8 cellular contexts compared by ENCODE assay signal in genomic region chr4:86935833-86936721, GRCh38. TPM values are rescaled to one million over a fixed set of nuclear protein-coding genes. Genes with fewer than 3 reads are reported as not detected.
DNase-seq lines count a peak whose midpoint lies in the region; ATAC-seq and TF ChIP-seq lines count a peak whose summit lies in the region.

No MANE protein-coding gene starts in this region.

- CTCF ChIA-PET in CD4-positive, alpha-beta memory T cell (lab: Charles Lee; ENCODE audit: partially characterized antibody): interaction anchor here (0.7 to 8.3 kb wide), 12 partner anchors 9 to 174 kb away, joined by 3 to 118 read pairs (median 8); no protein-coding TSS in a partner anchor

- WGBS in heart right ventricle, 2 donors: 8% methylated on average over 36 of the region's 36 CpGs

- ATAC-seq in GM19452 (IDR thresholded peaks at IDR 0.05; ENCODE audit: unreplicated experiment) (peak; percentile 26), HG03565 (IDR thresholded peaks at IDR 0.05; ENCODE audit: unreplicated experiment) (peak; percentile 18), heart right ventricle (peak; percentile 6 to 64 (median 49))

- H3K9me3 ChIP-seq in CD4-positive, alpha-beta memory T cell (ENCODE audit: control insufficient read depth in 1 of 2, low read length in 2 of 2): no peaks in the 10 kb centered on the region
- H3K9me3 ChIP-seq in SK-N-MC (ENCODE audit: low read depth, low read length) (no peaks in the 10 kb centered on the region), heart right ventricle (no peaks in the 10 kb centered on the region), vagina (no peaks in the 10 kb centered on the region)

- peak in 1 of 9 donors; percentile 9 for TF ChIP-seq CTCF in heart right ventricle (IDR thresholded peaks at IDR 0.05)
- TF ChIP-seq CTCF in vagina (IDR thresholded peaks at IDR 0.05): peak in 1 of 3 experiments; percentile 28

- no peaks in the 10 kb centered on the region for H3K27me3 Mint-ChIP-seq in CD4-positive, alpha-beta memory T cell
- H3K27me3 Mint-ChIP-seq in activated naive CD4-positive, alpha-beta T cell treated with anti-CD3 and anti-CD28 coated beads, Interleukin-2, amount 50 U/mL, for 24 hours: no peaks in the 10 kb centered on the region

- peak; percentile 75 to 90 (median 78) for DNase-seq in CD4-positive, alpha-beta memory T cell
- no peak for DNase-seq in SK-N-MC (ENCODE audit: low read depth, low spot score)
- DNase-seq in heart right ventricle: peak; percentile 31 to 55
- peak; percentile 50 for DNase-seq in putamen (ENCODE audit: low spot score)
- peak in 1 of 2 donors; percentile 94 for DNase-seq in vagina (ENCODE audit: extremely low spot score in 2 of 2)

- peak overlapping the region; percentile 94 to 98 (median 97) for H3K27ac Mint-ChIP-seq in CD4-positive, alpha-beta memory T cell
- H3K27ac Mint-ChIP-seq in activated naive CD4-positive, alpha-beta T cell treated with anti-CD3 and anti-CD28 coated beads, Interleukin-2, amount 50 U/mL, for 24 hours: peak overlapping the region; percentile 83

- H3K4me1 ChIP-seq in CD4-positive, alpha-beta memory T cell (ENCODE audit: insufficient read depth, low read length): peaks cover 59% of the 10 kb centered on the region
- H3K4me1 ChIP-seq in heart right ventricle: peaks cover 0 to 63% (median 41%) of the 10 kb centered on the region in 9 donors
- H3K4me1 ChIP-seq in vagina: peaks cover 54% of the 10 kb centered on the region

- H3K4me1 Mint-ChIP-seq in CD4-positive, alpha-beta memory T cell: peaks cover 42 to 69% (median 53%) of the 10 kb centered on the region in 4 donors
- peaks cover 61% of the 10 kb centered on the region for H3K4me1 Mint-ChIP-seq in activated naive CD4-positive, alpha-beta T cell treated with anti-CD3 and anti-CD28 coated beads, Interleukin-2, amount 50 U/mL, for 24 hours

- H3K27ac ChIP-seq in CD4-positive, alpha-beta memory T cell (ENCODE audit: low read depth, low read length): peak overlapping the region; percentile 84
- H3K27ac ChIP-seq in SK-N-MC (peak overlapping the region; percentile 40; the same call in 1 of the 2 replicates), heart right ventricle (peak overlapping the region; percentile 94 to 100 (median 98)), vagina (peak overlapping the region; percentile 99)

- peaks cover 0 to 10% of the 10 kb centered on the region in 2 donors for H3K36me3 Mint-ChIP-seq in CD4-positive, alpha-beta memory T cell
- no peaks in the 10 kb centered on the region for H3K36me3 Mint-ChIP-seq in activated naive CD4-positive, alpha-beta T cell treated with anti-CD3 and anti-CD28 coated beads, Interleukin-2, amount 50 U/mL, for 24 hours

- TF ChIP-seq POLR2A in vagina (IDR thresholded peaks at IDR 0.05): peak in 1 of 2 donors; percentile 27

- H3K4me3 Mint-ChIP-seq in CD4-positive, alpha-beta memory T cell: peak overlapping the region; percentile 86 to 97 (median 94)
- H3K4me3 Mint-ChIP-seq in activated naive CD4-positive, alpha-beta T cell treated with anti-CD3 and anti-CD28 coated beads, Interleukin-2, amount 50 U/mL, for 24 hours: peak overlapping the region; percentile 83

- peak overlapping the region; percentile 82 for H3K9ac ChIP-seq in SK-N-MC (ENCODE audit: insufficient read length)

- no peaks in the 10 kb centered on the region for H3K36me3 ChIP-seq in CD4-positive, alpha-beta memory T cell (ENCODE audit: insufficient read depth, low read length)
- H3K36me3 ChIP-seq in SK-N-MC (ENCODE audit: insufficient read depth, low read length) (no peaks in the 10 kb centered on the region), heart right ventricle (peaks cover 0 to 13% (median 0%) of the 10 kb centered on the region in 9 donors), vagina (no peaks in the 10 kb centered on the region)

- intact Hi-C loops in CD4-positive, alpha-beta memory T cell (cut with micrococcal nuclease): loop anchor here (1.0 to 5.0 kb wide), 6 partner anchors 70 to 1656 kb away; partner anchors contain the start of genes HERC3, HSD17B11 and KLHL8
- intact Hi-C loops in heart right ventricle (cut with DNase I) (loop anchor here in 8 of 10 donors (2.0 to 5.0 kb wide), 4 partner anchors 71 to 285 kb away; partner anchors contain the start of gene KLHL8 (in 1 of the 8)), vagina (cut with DNase I) (no loop called here)

- POLR2A ChIA-PET in CD4-positive, alpha-beta memory T cell (lab: Charles Lee; ENCODE audit: partially characterized antibody): interaction anchor here (1.0 to 11.3 kb wide), 18 partner anchors 9 to 1521 kb away, joined by 3 to 376 read pairs (median 7); partner anchors contain the start of genes HERC5, HSD17B11 and PPM1K

- H3K9me3 Mint-ChIP-seq in CD4-positive, alpha-beta memory T cell: no peaks in the 10 kb centered on the region
- no peaks in the 10 kb centered on the region for H3K9me3 Mint-ChIP-seq in activated naive CD4-positive, alpha-beta T cell treated with anti-CD3 and anti-CD28 coated beads, Interleukin-2, amount 50 U/mL, for 24 hours

- H3K4me3 ChIP-seq in CD4-positive, alpha-beta memory T cell (ENCODE audit: low read length in 2 of 2): peak overlapping the region; percentile 70 to 74
- peak overlapping the region; percentile 96 for H3K4me3 ChIP-seq in SK-N-MC
- peak overlapping the region; percentile 52 to 99 (median 94) for H3K4me3 ChIP-seq in heart right ventricle
- H3K4me3 ChIP-seq in vagina: peak overlapping the region; percentile 69 to 99

- no peaks in the 10 kb centered on the region for H3K27me3 ChIP-seq in CD4-positive, alpha-beta memory T cell (ENCODE audit: insufficient read depth, low read length)
- H3K27me3 ChIP-seq in heart right ventricle (no peaks in the 10 kb centered on the region), vagina (no peaks in the 10 kb centered on the region)

RNA-seq across cellular contexts. Expression of gene AFF1, which starts 1.3 kb away (rescaled TPM):
- total RNA-seq in CD4-positive, alpha-beta memory T cell: 100 to 1,000 TPM; 105 to 108 TPM
- polyA plus RNA-seq in CD4-positive, alpha-beta memory T cell: 10 to 100 TPM; 13.6 to 27.6 TPM
- total RNA-seq in heart right ventricle (10 to 100 TPM; 59.5 to 90.2 (median 77.3) TPM), vagina (99.9 TPM)
- polyA plus RNA-seq in heart right ventricle: 10 to 100 TPM; 44.4 to 70.7 TPM

RNA-seq across cellular contexts. Expression of gene C4orf36, which starts 43.9 kb away (rescaled TPM):
- under 1 TPM in 1 of 2 experiments, not detected in 1; 0.70 TPM for total RNA-seq in CD4-positive, alpha-beta memory T cell
- not detected for polyA plus RNA-seq in CD4-positive, alpha-beta memory T cell
- total RNA-seq in heart right ventricle (1 to 10 TPM in 5 of 10 donors, under 1 TPM in 3, not detected in 2; 0.58 to 3.5 (median 1.1) TPM), vagina (not detected)
- under 1 TPM in 1 of 2 donors, not detected in 1; 0.10 TPM for polyA plus RNA-seq in heart right ventricle

Comparison
In these comparisons a context has a peak if more than half of its experiments do, and no peak if none do; other contexts are left out.
1. H3K27ac ChIP-seq: peak in every context shown above with its lines; median percentile 99 in vagina; 98 in heart right ventricle; 84 in CD4-positive, alpha-beta memory T cell; 40 in SK-N-MC.